In the genomic region with DNA sequence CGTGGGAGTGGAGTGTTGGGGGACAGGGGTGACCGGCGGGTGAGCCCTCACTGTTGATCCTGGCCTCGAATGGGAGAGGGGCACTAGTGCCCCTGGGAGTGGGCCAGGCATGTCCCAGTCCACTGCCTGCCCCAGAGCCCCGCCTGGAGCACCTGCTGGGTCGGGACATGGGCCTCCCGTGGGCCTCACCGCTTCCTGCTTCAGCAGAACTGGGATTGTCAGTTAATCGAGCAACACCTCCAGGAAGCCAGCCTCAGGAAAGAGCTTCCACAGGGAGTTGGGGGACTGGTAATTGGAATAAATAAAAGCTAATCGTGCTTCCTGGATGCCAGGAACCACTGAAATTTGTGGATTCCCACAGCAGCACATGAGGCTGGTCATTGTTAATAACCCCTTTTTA, we compare ENCODE assay signal across 1 cellular context.
TF ChIP-seq lines count a peak whose summit lies in the region.

No MANE protein-coding gene starts in this region.

TF ChIP-seq in WTC11, 78 proteins besides CTCF, POLR2A, EP300 and RAD21 (continued from another document):
- TF ChIP-seq, protein P1, sequence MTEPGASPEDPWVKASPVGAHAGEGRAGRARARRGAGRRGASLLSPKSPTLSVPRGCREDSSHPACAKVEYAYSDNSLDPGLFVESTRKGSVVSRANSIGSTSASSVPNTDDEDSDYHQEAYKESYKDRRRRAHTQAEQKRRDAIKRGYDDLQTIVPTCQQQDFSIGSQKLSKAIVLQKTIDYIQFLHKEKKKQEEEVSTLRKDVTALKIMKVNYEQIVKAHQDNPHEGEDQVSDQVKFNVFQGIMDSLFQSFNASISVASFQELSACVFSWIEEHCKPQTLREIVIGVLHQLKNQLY (CRISPR knock-in tag; IDR thresholded peaks at IDR 0.05), result no peak
- TF ChIP-seq GTF2I (CRISPR knock-in tag; conservative IDR thresholded peaks at IDR 0.05), result no peak
- TF ChIP-seq ETV6 (CRISPR knock-in tag; IDR thresholded peaks at IDR 0.05), result no peak
- TF ChIP-seq FOXK1 (CRISPR knock-in tag; IDR thresholded peaks at IDR 0.05), result no peak
- no peak for TF ChIP-seq SMAD4 (CRISPR knock-in tag; IDR thresholded peaks at IDR 0.05)
- TF ChIP-seq ATF1 (CRISPR knock-in tag; IDR thresholded peaks at IDR 0.05), result no peak
- TF ChIP-seq TCF7 (CRISPR knock-in tag; IDR thresholded peaks at IDR 0.05; ENCODE audit: low read depth), result no peak
- TF ChIP-seq, protein P2, sequence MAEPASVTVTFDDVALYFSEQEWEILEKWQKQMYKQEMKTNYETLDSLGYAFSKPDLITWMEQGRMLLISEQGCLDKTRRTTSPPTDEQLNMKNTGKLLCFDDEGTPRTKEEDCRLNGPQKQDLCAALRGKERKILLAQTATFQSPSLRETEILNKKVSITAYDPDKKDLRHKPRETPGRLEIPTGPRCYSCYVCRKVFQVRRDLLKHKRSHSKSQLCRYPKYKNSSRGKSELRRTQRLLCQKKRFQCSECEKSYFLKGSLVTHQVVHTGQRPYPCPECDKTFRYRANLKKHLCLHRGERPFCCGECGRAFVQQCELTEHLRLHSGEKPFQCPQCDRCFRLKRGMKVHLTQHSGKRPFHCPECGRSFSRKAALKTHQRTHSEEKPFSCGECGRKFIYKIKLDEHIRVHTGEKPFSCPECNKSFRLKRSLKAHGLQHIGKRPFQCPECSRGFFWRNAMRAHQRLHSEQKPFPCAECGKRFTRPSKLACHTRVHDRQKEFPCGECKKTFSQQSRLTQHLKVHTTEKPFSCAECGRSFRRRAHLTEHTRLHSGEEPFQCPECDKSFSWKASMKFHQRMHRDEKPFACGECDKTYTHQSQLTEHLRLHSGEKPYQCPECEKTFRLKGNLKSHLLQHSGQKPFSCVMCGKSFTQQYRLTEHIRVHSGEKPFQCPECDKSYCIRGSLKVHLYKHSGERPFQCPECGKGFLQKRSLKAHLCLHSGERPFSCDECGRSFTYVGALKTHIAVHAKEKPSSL (CRISPR knock-in tag; conservative IDR thresholded peaks at IDR 0.05), result no peak
- TF ChIP-seq ZNF396 (CRISPR knock-in tag; IDR thresholded peaks at IDR 0.05; ENCODE audit: borderline replicate concordance), result no peak
- no peak for TF ChIP-seq CREB1 (CRISPR knock-in tag; IDR thresholded peaks at IDR 0.05)
- no peak for TF ChIP-seq JAZF1 (CRISPR knock-in tag; IDR thresholded peaks at IDR 0.05)
- no peak for TF ChIP-seq GABPB1 (CRISPR knock-in tag; IDR thresholded peaks at IDR 0.05)
